Comparison of ENCODE assay signal across 23 cellular contexts in the genomic region with DNA sequence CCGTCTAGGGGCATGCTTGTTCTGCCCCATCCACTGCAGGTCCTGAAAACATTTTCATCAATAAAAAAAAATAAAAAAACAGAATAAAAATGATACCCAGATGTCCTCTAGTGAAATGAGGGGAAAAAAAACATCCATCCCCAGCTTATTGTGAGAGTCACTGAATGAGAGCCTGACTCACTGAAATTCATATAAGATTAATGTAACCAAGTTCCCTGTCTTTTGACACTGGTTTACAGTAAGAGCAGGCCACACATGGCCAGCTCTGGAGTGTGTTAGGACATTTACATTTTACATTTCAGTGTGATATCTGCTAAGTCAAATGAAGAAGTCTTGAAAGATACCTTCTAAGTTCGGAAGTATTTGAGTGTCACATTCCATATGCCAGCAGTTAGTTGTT. TPM values are rescaled to one million over a fixed set of nuclear protein-coding genes. Genes with fewer than 3 reads are reported as not detected.
"Had no signal": no experiment of that assay in that cellular context is flagged by ENCODE, and none has a peak within 500 bp of the region (broad histone marks: within the 10 kb centered on the region; RNA-seq: fewer than 3 reads in every experiment).

No MANE protein-coding gene starts in this region.

- H2AFZ ChIP-seq: hepatocyte had no signal

- H3K9me3 ChIP-seq: lower lobe of right lung, neutrophil, right lobe of liver, stomach, thoracic aorta, transverse colon had no signal

- DNase-seq: cortex of kidney; dorsolateral prefrontal cortex; effector CD8-positive, alpha-beta T cell; foreskin keratinocyte; head of caudate nucleus; kidney; left cardiac atrium; left ventricle myocardium inferior; lower lobe of right lung; midbrain; psoas muscle; retina; right lobe of liver; stimulated activated CD4-positive, alpha-beta T cell treated with anti-CD3 and anti-CD28 coated beads, Interleukin-2, amount 100 ng/mL, for 24 hours; stimulated activated CD4-positive, alpha-beta T cell treated with anti-CD3 and anti-CD28 coated beads, Interleukin-4, amount 100 ng/mL, for 4 hours; stimulated activated naive CD4-positive, alpha-beta T cell; stomach; substantia nigra; transverse colon had no signal

- H3K4me2 ChIP-seq: hepatocyte had no signal

- H3K4me1 ChIP-seq: lower lobe of right lung, right lobe of liver, transverse colon had no signal

- H3K27me3 ChIP-seq: foreskin keratinocyte, hepatocyte, right lobe of liver, stomach, transverse colon had no signal

- H3K36me3 ChIP-seq: left ventricle myocardium inferior, lower lobe of right lung, neutrophil, right lobe of liver, stomach, thoracic aorta, transverse colon had no signal

- FAIRE-seq: kidney had no signal

- H3K79me2 ChIP-seq: hepatocyte had no signal

- H3K4me3 ChIP-seq: dorsolateral prefrontal cortex, hepatocyte, left ventricle myocardium inferior, lower lobe of right lung, psoas muscle, right lobe of liver, stomach, thoracic aorta, transverse colon had no signal

- H3K27ac ChIP-seq: dorsolateral prefrontal cortex, foreskin keratinocyte, hepatocyte, left ventricle myocardium inferior, lower lobe of right lung, neutrophil, psoas muscle, right lobe of liver, stomach, thoracic aorta, transverse colon had no signal

RNA-seq across cellular contexts. Expression of a gene that starts 23.1 kb away (rescaled TPM):
- polyA plus RNA-seq: neural cell had no signal
